In the genomic region with DNA sequence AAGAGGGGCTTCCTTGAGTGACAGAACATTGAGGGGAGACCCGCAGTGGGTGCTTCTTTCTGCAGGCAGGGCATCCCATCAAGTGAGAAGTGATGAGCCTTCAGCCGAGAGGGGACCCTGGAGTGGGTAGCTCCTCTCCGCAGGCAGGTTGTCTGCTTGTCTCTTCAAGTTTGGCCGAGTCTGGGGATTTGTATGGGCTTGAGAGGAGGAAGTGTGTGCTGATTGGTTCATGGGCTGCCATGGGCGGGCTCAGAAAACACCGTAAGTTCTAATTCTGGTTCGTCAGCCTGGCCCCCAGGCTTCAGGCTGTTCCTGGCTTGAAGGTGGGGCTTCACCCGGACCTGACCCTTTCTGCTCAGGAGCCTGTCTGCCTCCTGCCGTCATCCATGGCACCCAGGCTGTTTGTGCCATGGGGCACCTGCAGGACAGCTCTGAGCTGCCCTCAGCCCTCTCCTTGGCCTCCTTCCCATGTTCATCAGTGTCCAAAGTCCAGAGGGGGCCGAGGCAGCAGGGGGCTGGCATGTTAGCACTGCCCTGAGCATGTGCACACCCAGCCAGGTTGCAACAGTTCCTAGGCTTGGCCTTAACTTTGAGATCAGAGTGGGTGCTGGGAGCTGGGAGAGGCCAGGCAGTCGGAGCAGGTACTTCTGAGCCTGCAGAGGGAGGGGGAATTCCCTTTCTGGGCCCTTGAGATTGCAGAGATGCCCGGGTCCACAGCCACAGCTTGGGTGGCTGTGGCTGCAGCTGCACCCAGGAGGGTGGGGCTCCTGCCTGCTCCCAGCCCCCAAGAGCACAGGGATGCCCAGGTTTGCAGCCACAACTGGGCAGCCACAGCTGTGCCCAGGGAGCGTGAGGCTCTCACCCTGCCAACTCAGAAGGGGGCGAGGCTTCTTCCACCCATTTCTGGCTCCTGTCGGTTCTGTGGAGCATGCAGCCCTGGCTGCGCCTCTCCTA, we compare ENCODE assay signal across 12 cellular contexts. TPM values are rescaled to one million over a fixed set of nuclear protein-coding genes. Genes with fewer than 3 reads are reported as not detected.
A peak's percentile ranks its signal among the peaks of the same experiment; 100 is the strongest.
DNase-seq lines count a peak whose midpoint lies in the region; ATAC-seq, FAIRE-seq and TF ChIP-seq lines count a peak whose summit lies in the region.
"Had no signal": no experiment of that assay in that cellular context is flagged by ENCODE, and none has a peak within 500 bp of the region (broad histone marks: within the 10 kb centered on the region; RNA-seq: fewer than 3 reads in every experiment).

No MANE protein-coding gene starts in this region.

- in situ Hi-C loops in ACHN (cut with HindIII; ENCODE audit: low pct_ligation_motif_present, low pct_unique_long_range_greater_than_20kb, low sequenced_read_pairs) = no loop called here

- H3K27me3 ChIP-seq in CD4-positive, CD25-positive, alpha-beta regulatory T cell (ENCODE audit: control insufficient read depth, insufficient read depth, low read length) = no peaks in the 10 kb centered on the region
- H3K27me3 ChIP-seq in left ventricle myocardium inferior (ENCODE audit: low read depth) = no peaks in the 10 kb centered on the region

- no peaks in the 10 kb centered on the region for H3K9me3 ChIP-seq in CD4-positive, CD25-positive, alpha-beta regulatory T cell (ENCODE audit: control insufficient read depth in 2 of 2, low read length in 2 of 2)
- no peaks in the 10 kb centered on the region for H3K9me3 ChIP-seq in left ventricle myocardium inferior (replicated peaks)

- intact Hi-C loops in left ventricle myocardium inferior (cut with micrococcal nuclease) = no loop called here

- peaks cover 52% of the 10 kb centered on the region for H3K36me3 Mint-ChIP-seq in CD4-positive, CD25-positive, alpha-beta regulatory T cell

- FAIRE-seq in GM19239 (lab: Jason Lieb, UNC) = peak; percentile 72

- peaks cover 10 to 29% (median 23%) of the 10 kb centered on the region in 4 donors for H3K4me1 Mint-ChIP-seq in CD4-positive, CD25-positive, alpha-beta regulatory T cell

- no peak for DNase-seq in CD4-positive, CD25-positive, alpha-beta regulatory T cell
- no peak for DNase-seq in GM19239 (ENCODE audit: insufficient read length, low spot score)
- DNase-seq in left ventricle myocardium inferior = no peak
- DNase-seq in NCI-H2171 treated with DMSO at 0.1 percent for 48 hours (lab: John Stamatoyannopoulos, UW) = no peak
- DNase-seq in activated CD8-positive, alpha-beta memory T cell treated with anti-CD3 and anti-CD28 coated beads, Interleukin-2, amount 50 U/mL, for 4 hours = no peak
- no peak for DNase-seq in ACHN
- no peak for DNase-seq in NCI-H1417 (lab: John Stamatoyannopoulos, UW)
- DNase-seq: activated T-cell treated with anti-CD3 and anti-CD28 coated beads, Interleukin-2, amount 50 U/mL, for 24 hours; immature natural killer cell had no signal

- TF ChIP-seq CTCF in left ventricle myocardium inferior (IDR thresholded peaks at IDR 0.05; ENCODE audit: borderline replicate concordance) = no peak

- H3K4me3 ChIP-seq in CD4-positive, CD25-positive, alpha-beta regulatory T cell (ENCODE audit: low read depth, low read length) = no peak overlapping the region
- H3K4me3 ChIP-seq in left ventricle myocardium inferior = peak overlapping the region; percentile 4
- H3K4me3 ChIP-seq: SK-N-MC, smooth muscle cell had no signal

- H3K4me3 Mint-ChIP-seq in CD4-positive, CD25-positive, alpha-beta regulatory T cell = no peak overlapping the region
- H3K4me3 Mint-ChIP-seq: activated T-cell treated with anti-CD3 and anti-CD28 coated beads, Interleukin-2, amount 50 U/mL, for 24 hours; immature natural killer cell had no signal

- peak overlapping the region in 2 of 3 donors; percentile 46 to 54 for H3K27ac Mint-ChIP-seq in CD4-positive, CD25-positive, alpha-beta regulatory T cell
- H3K27ac Mint-ChIP-seq: activated T-cell treated with anti-CD3 and anti-CD28 coated beads, Interleukin-2, amount 50 U/mL, for 24 hours had no signal

- no peaks in the 10 kb centered on the region for H3K27me3 Mint-ChIP-seq in CD4-positive, CD25-positive, alpha-beta regulatory T cell
- H3K27me3 Mint-ChIP-seq: activated T-cell treated with anti-CD3 and anti-CD28 coated beads, Interleukin-2, amount 50 U/mL, for 24 hours had no signal

- no peaks in the 10 kb centered on the region for H3K9me3 Mint-ChIP-seq in CD4-positive, CD25-positive, alpha-beta regulatory T cell
- H3K9me3 Mint-ChIP-seq: activated T-cell treated with anti-CD3 and anti-CD28 coated beads, Interleukin-2, amount 50 U/mL, for 24 hours; immature natural killer cell had no signal

- peaks cover 54% of the 10 kb centered on the region for H3K36me3 ChIP-seq in CD4-positive, CD25-positive, alpha-beta regulatory T cell (ENCODE audit: control insufficient read depth, insufficient read depth, low read length)
- H3K36me3 ChIP-seq in left ventricle myocardium inferior = peaks cover 39% of the 10 kb centered on the region

- peak in 1 of 2 donors; percentile 44 for ATAC-seq in CD4-positive, CD25-positive, alpha-beta regulatory T cell (ENCODE audit: low read depth in 2 of 2)
- peak; percentile 69 for ATAC-seq in HG03135 (IDR thresholded peaks at IDR 0.05; ENCODE audit: unreplicated experiment)

- no peak overlapping the region for H3K27ac ChIP-seq in CD4-positive, CD25-positive, alpha-beta regulatory T cell (ENCODE audit: insufficient read depth, low read length, poor library complexity, severe bottlenecking)
- H3K27ac ChIP-seq in left ventricle myocardium inferior (replicated peaks) = peak overlapping the region; percentile 25
- H3K27ac ChIP-seq: SK-N-MC had no signal

- no peaks in the 10 kb centered on the region for H3K4me1 ChIP-seq in CD4-positive, CD25-positive, alpha-beta regulatory T cell (ENCODE audit: control insufficient read depth, insufficient read depth, low read length, poor library complexity, severe bottlenecking)
- peaks cover 24% of the 10 kb centered on the region for H3K4me1 ChIP-seq in left ventricle myocardium inferior

RNA-seq across cellular contexts. Expression of gene DHFR, which starts 13.5 kb away (rescaled TPM):
- total RNA-seq in CD4-positive, CD25-positive, alpha-beta regulatory T cell = 7.7 TPM
- 1 to 10 TPM; 2.1 to 3.0 (median 2.3) TPM for polyA plus RNA-seq in CD4-positive, CD25-positive, alpha-beta regulatory T cell
- 8.4 TPM for total RNA-seq in left ventricle myocardium inferior

RNA-seq across cellular contexts. Expression of gene MSH3, which starts 13.8 kb away (rescaled TPM):
- total RNA-seq in CD4-positive, CD25-positive, alpha-beta regulatory T cell = 17.3 TPM
- 10 to 100 TPM; 11.2 to 14.3 (median 13.0) TPM for polyA plus RNA-seq in CD4-positive, CD25-positive, alpha-beta regulatory T cell
- 11.0 TPM for total RNA-seq in left ventricle myocardium inferior
